10 cellular contexts compared by ENCODE assay signal in genomic region chr14:62081012-62081612, GRCh38.
DNase-seq lines count a peak whose midpoint lies in the region; ATAC-seq and TF ChIP-seq lines count a peak whose summit lies in the region.
"Had no signal": no experiment of that assay in that cellular context is flagged by ENCODE, and none has a peak within 500 bp of the region (broad histone marks: within the 10 kb centered on the region; RNA-seq: fewer than 3 reads in every experiment).

No MANE protein-coding gene starts in this region.

- H3K4me1 ChIP-seq in spleen: peaks cover 3 to 65% (median 49%) of the 10 kb centered on the region in 6 donors

- peak overlapping the region in 7 of 8 donors; percentile 33 to 84 (median 62) for H3K27ac ChIP-seq in spleen
- H3K27ac ChIP-seq: 22Rv1 had no signal

- no peak for TF ChIP-seq POLR2A in spleen (IDR thresholded peaks at IDR 0.05)

- H3K4me3 ChIP-seq in spleen: peak overlapping the region in 1 of 8 donors; percentile 19

- peaks cover 0 to 8% (median 5%) of the 10 kb centered on the region in 8 donors for H3K9me3 ChIP-seq in spleen

- DNase-seq in SIG-M5 treated with dmso at 0.1 percent for 504 hours (lab: John Stamatoyannopoulos, UW; ENCODE audit: unreplicated experiment) (peak; percentile 24), SIG-M5 (lab: John Stamatoyannopoulos, UW) (no peak), spleen (peak; percentile 80), hippocampal formation (lab: John Stamatoyannopoulos, UW) (no peak)
- no peak for DNase-seq in activated T-helper 2 cell treated with anti-CD3 and anti-CD28 coated beads, Interferon-gamma antibody, Interleukin-2, Interleukin-4, amounts not matched to agents 10 μg/mL and 5 μg/mL and 100 μg/mL, durations not matched to agents 14 hours and 24 hours and 36 hours (ENCODE audit: low spot score)
- no peak for DNase-seq in stimulated activated CD4-positive, alpha-beta T cell treated with anti-CD3 and anti-CD28 coated beads, Interleukin-2, amount 100 ng/mL, for 24 hours
- DNase-seq: SHP77 had no signal

- H3K4me3 Mint-ChIP-seq in activated T-helper 2 cell treated with anti-CD3 and anti-CD28 coated beads, Interferon-gamma antibody, Interleukin-2, Interleukin-4, amounts not matched to agents 10 μg/mL and 5 μg/mL and 100 μg/mL, durations not matched to agents 14 hours and 24 hours and 36 hours (ENCODE audit: low read depth): no peak overlapping the region

- 55 to 80% (median 60%) methylated on average over 7 to 10 of the region's 10 CpGs for WGBS in spleen, 5 donors

- H3K36me3 ChIP-seq in spleen: no peaks in the 10 kb centered on the region

- ATAC-seq in HG02588 (IDR thresholded peaks at IDR 0.05; ENCODE audit: unreplicated experiment): peak; percentile 96
- ATAC-seq in HG03469 (IDR thresholded peaks at IDR 0.05; ENCODE audit: unreplicated experiment): peak; percentile 83

- H3K27me3 Mint-ChIP-seq in activated T-helper 2 cell treated with anti-CD3 and anti-CD28 coated beads, Interferon-gamma antibody, Interleukin-2, Interleukin-4, amounts not matched to agents 10 μg/mL and 5 μg/mL and 100 μg/mL, durations not matched to agents 14 hours and 24 hours and 36 hours (ENCODE audit: low read depth): peaks cover 11% of the 10 kb centered on the region

- H3K4me1 Mint-ChIP-seq in activated T-helper 2 cell treated with anti-CD3 and anti-CD28 coated beads, Interferon-gamma antibody, Interleukin-2, Interleukin-4, amounts not matched to agents 10 μg/mL and 5 μg/mL and 100 μg/mL, durations not matched to agents 14 hours and 24 hours and 36 hours (ENCODE audit: low read depth): peaks cover 14% of the 10 kb centered on the region

- no peak for TF ChIP-seq CTCF in spleen (IDR thresholded peaks at IDR 0.05 in 8 of 11, conservative IDR thresholded peaks at IDR 0.05 in 3 of 11)

- H3K9me3 Mint-ChIP-seq in activated T-helper 2 cell treated with anti-CD3 and anti-CD28 coated beads, Interferon-gamma antibody, Interleukin-2, Interleukin-4, amounts not matched to agents 10 μg/mL and 5 μg/mL and 100 μg/mL, durations not matched to agents 14 hours and 24 hours and 36 hours: no peaks in the 10 kb centered on the region

- H3K36me3 Mint-ChIP-seq in activated T-helper 2 cell treated with anti-CD3 and anti-CD28 coated beads, Interferon-gamma antibody, Interleukin-2, Interleukin-4, amounts not matched to agents 10 μg/mL and 5 μg/mL and 100 μg/mL, durations not matched to agents 14 hours and 24 hours and 36 hours (ENCODE audit: low read depth): no peaks in the 10 kb centered on the region

- no peaks in the 10 kb centered on the region for H3K27me3 ChIP-seq in spleen (replicated peaks in 1 of 7)

- H3K27ac Mint-ChIP-seq in activated T-helper 2 cell treated with anti-CD3 and anti-CD28 coated beads, Interferon-gamma antibody, Interleukin-2, Interleukin-4, amounts not matched to agents 10 μg/mL and 5 μg/mL and 100 μg/mL, durations not matched to agents 14 hours and 24 hours and 36 hours: no peak overlapping the region

- intact Hi-C loops in spleen (cut with DNase I; ENCODE audit: low total_unique reads): no loop called here
- intact Hi-C loops in activated T-helper 2 cell treated with anti-CD3 and anti-CD28 coated beads, Interferon-gamma antibody, Interleukin-2, Interleukin-4, amounts not matched to agents 10 μg/mL and 5 μg/mL and 100 μg/mL, durations not matched to agents 14 hours and 24 hours and 36 hours (cut with micrococcal nuclease): no loop called here

Comparison
In these comparisons a context has a peak if more than half of its experiments do, and no peak if none do; other contexts are left out.
1. DNase-seq: peak in SIG-M5 treated with dmso at 0.1 percent for 504 hours (single experiment) and spleen (single experiment); none in SIG-M5 (single experiment), activated T-helper 2 cell treated with anti-CD3 and anti-CD28 coated beads, Interferon-gamma antibody, Interleukin-2, Interleukin-4, amounts not matched to agents 10 μg/mL and 5 μg/mL and 100 μg/mL, durations not matched to agents 14 hours and 24 hours and 36 hours (single experiment), stimulated activated CD4-positive, alpha-beta T cell treated with anti-CD3 and anti-CD28 coated beads, Interleukin-2, amount 100 ng/mL, for 24 hours (0 of 2) and hippocampal formation (0 of 2).